In the genomic region with DNA sequence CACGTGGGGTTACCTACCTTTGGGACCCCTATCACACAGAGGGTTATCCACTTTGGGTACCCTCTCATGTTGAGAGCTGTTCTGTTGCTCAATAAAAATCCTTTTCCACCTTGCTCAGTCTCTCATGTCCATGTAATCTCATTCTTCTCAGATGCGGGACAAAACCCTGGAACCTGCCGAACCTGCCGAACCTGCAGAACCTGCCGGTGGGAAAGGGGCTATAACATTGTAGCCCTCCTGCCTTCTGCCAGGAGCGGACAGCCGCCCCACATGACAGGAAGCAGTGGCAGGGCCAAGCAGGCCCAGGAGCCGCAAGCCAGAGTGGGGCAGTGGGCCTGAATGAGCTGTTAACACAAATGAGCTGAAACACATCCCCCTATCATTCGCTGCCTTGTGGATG, we compare ENCODE assay signal across 23 cellular contexts.
"Had no signal": no experiment of that assay in that cellular context is flagged by ENCODE, and none has a peak within 500 bp of the region (broad histone marks: within the 10 kb centered on the region; RNA-seq: fewer than 3 reads in every experiment).

No MANE protein-coding gene starts in this region.

- H3K9me3 ChIP-seq: neutrophil, testis, tibial artery, upper lobe of left lung had no signal

- H3K4me3 Mint-ChIP-seq: effector memory CD8-positive, alpha-beta T cell; immature natural killer cell; memory B cell; natural killer cell; stimulated activated effector memory CD8-positive, alpha-beta T cell treated with anti-CD3 and anti-CD28 coated beads, Interleukin-12 subunit alpha, Interleukin-12 subunit beta, amount 100 ng/mL, for 72 hours had no signal

- H3K9me3 Mint-ChIP-seq: stimulated activated effector memory CD8-positive, alpha-beta T cell treated with anti-CD3 and anti-CD28 coated beads, Interleukin-12 subunit alpha, Interleukin-12 subunit beta, amount 100 ng/mL, for 72 hours had no signal

- ATAC-seq: effector memory CD8-positive, alpha-beta T cell; left ventricle myocardium superior; lower lobe of right lung; natural killer cell; sciatic nerve; stimulated activated naive CD8-positive, alpha-beta T cell treated with anti-CD3 and anti-CD28 coated beads, Interleukin-15, Interleukin-2, amounts not matched to agents 100 U/mL and 50 U/mL, for 24 hours had no signal

- DNase-seq: cortex of kidney; effector memory CD8-positive, alpha-beta T cell; hypothalamus; immature natural killer cell; left ventricle myocardium superior; lower lobe of right lung; natural killer cell; stimulated activated CD4-positive, alpha-beta T cell treated with anti-CD3 and anti-CD28 coated beads, Interleukin-12 subunit alpha, Interleukin-12 subunit beta, amount 100 ng/mL, for 4 hours; stimulated activated CD4-positive, alpha-beta T cell treated with anti-CD3 and anti-CD28 coated beads, Interleukin-1b, Interleukin-23, amount 100 ng/mL, for 48 hours; stimulated activated CD4-positive, alpha-beta T cell treated with anti-CD3 and anti-CD28 coated beads, Interleukin-4, amount 100 ng/mL, for 1 hour; stimulated activated naive CD8-positive, alpha-beta T cell treated with anti-CD3 and anti-CD28 coated beads, Interleukin-15, Interleukin-2, amounts not matched to agents 100 U/mL and 50 U/mL, for 24 hours; substantia nigra; testis; tibial artery had no signal

- H3K27me3 Mint-ChIP-seq: effector memory CD8-positive, alpha-beta T cell; memory B cell; progenitor cell of endocrine pancreas had no signal

- H3K27me3 ChIP-seq: neutrophil, right atrium auricular region, testis, tibial artery, upper lobe of left lung had no signal

- H3K4me1 ChIP-seq: parathyroid adenoma, testis had no signal

- H3K4me3 ChIP-seq: lower lobe of right lung, right atrium auricular region, smooth muscle cell, testis, tibial artery, upper lobe of left lung had no signal

- H3K27ac ChIP-seq: lower lobe of right lung, neutrophil, parathyroid adenoma, right atrium auricular region, testis, tibial artery, upper lobe of left lung had no signal

- H3K27ac Mint-ChIP-seq: progenitor cell of endocrine pancreas had no signal
